In genomic region chr5:78162253-78162862, GRCh38 we compare ENCODE assay signal across 8 cellular contexts.
DNase-seq lines count a peak whose midpoint lies in the region; ATAC-seq, FAIRE-seq and TF ChIP-seq lines count a peak whose summit lies in the region.

No MANE protein-coding gene starts in this region.

- intact Hi-C loops in CD8-positive, alpha-beta T cell (cut with DNase I, micrococcal nuclease) = loop anchor here in 1 of 2 experiments (5.0 kb wide), 1 partner anchor 600 kb away; no protein-coding TSS in a partner anchor

- H3K9me3 Mint-ChIP-seq in neural crest cell = peaks cover 5% of the 10 kb centered on the region
- no peaks in the 10 kb centered on the region for H3K9me3 Mint-ChIP-seq in CD8-positive, alpha-beta T cell

- no peaks in the 10 kb centered on the region for H3K27me3 Mint-ChIP-seq in neural crest cell (ENCODE audit: low read depth)
- H3K27me3 Mint-ChIP-seq in CD8-positive, alpha-beta T cell (ENCODE audit: low read depth) = no peaks in the 10 kb centered on the region

- peaks cover 15% of the 10 kb centered on the region for H3K36me3 Mint-ChIP-seq in neural crest cell (ENCODE audit: low read depth)
- peaks cover 55% of the 10 kb centered on the region for H3K36me3 Mint-ChIP-seq in CD8-positive, alpha-beta T cell

- H3K4me3 Mint-ChIP-seq in neural crest cell = no peak overlapping the region
- H3K4me3 Mint-ChIP-seq in CD8-positive, alpha-beta T cell = no peak overlapping the region

- no peaks in the 10 kb centered on the region for H3K36me3 ChIP-seq in CD8-positive, alpha-beta T cell (ENCODE audit: insufficient read depth, low read length)

- peak; percentile 60 for FAIRE-seq in GM12891 (lab: Jason Lieb, UNC)

- H3K4me3 ChIP-seq in AG10803 (ENCODE audit: low read length) = no peak overlapping the region
- H3K4me3 ChIP-seq in choroid plexus epithelial cell (ENCODE audit: low read depth, low read length) = no peak overlapping the region
- H3K4me3 ChIP-seq in CD8-positive, alpha-beta T cell (ENCODE audit: low read depth, low read length) = no peak overlapping the region

- no peaks in the 10 kb centered on the region for H3K9me3 ChIP-seq in CD8-positive, alpha-beta T cell (ENCODE audit: low read length)

- POLR2A ChIA-PET in CD8-positive, alpha-beta T cell (lab: Charles Lee) = no interaction called here

- H3K4me1 Mint-ChIP-seq in neural crest cell = no peaks in the 10 kb centered on the region
- no peaks in the 10 kb centered on the region for H3K4me1 Mint-ChIP-seq in CD8-positive, alpha-beta T cell (ENCODE audit: low read depth)

- no peak for TF ChIP-seq POLR2A in GM12891 (IDR thresholded peaks at IDR 0.05; ENCODE audit: low read depth, low read length)

- H3K27ac Mint-ChIP-seq in neural crest cell (ENCODE audit: unreplicated experiment) = no peak overlapping the region
- H3K27ac Mint-ChIP-seq in CD8-positive, alpha-beta T cell = no peak overlapping the region

- H3K4me1 ChIP-seq in CD8-positive, alpha-beta T cell (ENCODE audit: insufficient read depth, low read length) = no peaks in the 10 kb centered on the region

- DNase-seq in AG10803 (ENCODE audit: low read depth) = peak; percentile 32
- no peak for DNase-seq in GM12891 (ENCODE audit: insufficient read length, low spot score)
- peak; percentile 19 for DNase-seq in NCI-H345 (lab: John Stamatoyannopoulos, UW)
- peak; percentile 71 for DNase-seq in choroid plexus epithelial cell (ENCODE audit: low read depth)
- peak; percentile 16 for DNase-seq in neural crest cell (ENCODE audit: low read depth, low spot score)
- DNase-seq in activated T-cell treated with anti-CD3 and anti-CD28 coated beads for 4 hours = no peak
- no peak for DNase-seq in CD8-positive, alpha-beta T cell

- ATAC-seq in HG02678 (IDR thresholded peaks at IDR 0.05; ENCODE audit: unreplicated experiment) = no peak
- ATAC-seq in CD8-positive, alpha-beta T cell = no peak

- H3K27me3 ChIP-seq in CD8-positive, alpha-beta T cell (ENCODE audit: insufficient read depth, low read length) = no peaks in the 10 kb centered on the region

- CTCF ChIA-PET in CD8-positive, alpha-beta T cell (lab: Charles Lee) = no interaction called here

- peak; percentile 51 for TF ChIP-seq CTCF in AG10803 (conservative IDR thresholded peaks at IDR 0.05; ENCODE audit: low read length)
- peak; percentile 65 for TF ChIP-seq CTCF in choroid plexus epithelial cell (conservative IDR thresholded peaks at IDR 0.05; ENCODE audit: low read depth, low read length)
- TF ChIP-seq CTCF in neural crest cell (conservative IDR thresholded peaks at IDR 0.05) = peak; percentile 77
- no peak for TF ChIP-seq CTCF in CD8-positive, alpha-beta T cell (IDR thresholded peaks at IDR 0.05)

- H3K27ac ChIP-seq in CD8-positive, alpha-beta T cell (ENCODE audit: low read depth, low read length) = no peak overlapping the region

TF ChIP-seq in GM12891, 5 proteins besides CTCF, POLR2A, EP300 and RAD21:
- TF ChIP-seq TAF1 (IDR thresholded peaks at IDR 0.05; ENCODE audit: low read depth, low read length) (no peak), POLR2AphosphoS5 (IDR thresholded peaks at IDR 0.05; ENCODE audit: low read depth, low read length) (no peak), PAX5 (IDR thresholded peaks at IDR 0.05; ENCODE audit: insufficient read depth, low read length, severe bottlenecking) (no peak), POU2F2 (IDR thresholded peaks at IDR 0.05; ENCODE audit: low read depth, low read length) (no peak), SPI1 (IDR thresholded peaks at IDR 0.05; ENCODE audit: low read depth, low read length) (no peak)

Comparison
In these comparisons a context has a peak if more than half of its experiments do, and no peak if none do; other contexts are left out.
1. DNase-seq: peak in AG10803 (single experiment), NCI-H345 (single experiment), choroid plexus epithelial cell (single experiment) and neural crest cell (single experiment); none in GM12891 (single experiment), activated T-cell treated with anti-CD3 and anti-CD28 coated beads for 4 hours (single experiment) and CD8-positive, alpha-beta T cell (0 of 7).